In genomic region chr5:158881076-158881880, GRCh38 we compare ENCODE assay signal across 14 cellular contexts.
A peak's percentile ranks its signal among the peaks of the same experiment; 100 is the strongest.
DNase-seq lines count a peak whose midpoint lies in the region; ATAC-seq lines count a peak whose summit lies in the region.
"Had no signal": no experiment of that assay in that cellular context is flagged by ENCODE, and none has a peak within 500 bp of the region (broad histone marks: within the 10 kb centered on the region; RNA-seq: fewer than 3 reads in every experiment).

No MANE protein-coding gene starts in this region.

- ATAC-seq in activated naive CD8-positive, alpha-beta T cell treated with anti-CD3 and anti-CD28 coated beads, Interleukin-2, amount 50 U/mL, for 24 hours, result peak; percentile 46
- ATAC-seq in HG03354 (IDR thresholded peaks at IDR 0.05; ENCODE audit: poor library complexity, severe bottlenecking, unreplicated experiment), result no peak
- ATAC-seq: left ventricle myocardium superior had no signal

- no CpG with 5 or more reads among the region's 10 CpGs for WGBS in neuronal stem cell (ENCODE audit: extremely low coverage in 2 of 2, insufficient read length in 2 of 2, insufficient replicate concordance in 1 of 2), 2 donors

- no peak overlapping the region for H4K91ac ChIP-seq in neuronal stem cell (ENCODE audit: low read depth, low read length, poor library complexity)

- no peak overlapping the region for H3K23ac ChIP-seq in neuronal stem cell (ENCODE audit: low read depth, low read length, poor library complexity)

- H3K36me3 ChIP-seq in HUES48 (ENCODE audit: control insufficient read depth, insufficient read depth, low read length), result no peaks in the 10 kb centered on the region
- H3K36me3 ChIP-seq in neuronal stem cell (replicated peaks in 1 of 2; ENCODE audit: control insufficient read depth in 2 of 2, insufficient read depth in 2 of 2, low read length in 2 of 2), result no peaks in the 10 kb centered on the region

- H3K4me3 ChIP-seq in HUES48 (ENCODE audit: low read depth, low read length), result no peak overlapping the region
- H3K4me3 ChIP-seq in neuronal stem cell (ENCODE audit: low read length in 2 of 2), result peak overlapping the region in 1 of 2 donors; percentile 6

- H3K4me1 ChIP-seq in HUES48 (ENCODE audit: control insufficient read depth, insufficient read depth, low read length) (peaks cover 27% of the 10 kb centered on the region), neuronal stem cell (ENCODE audit: control insufficient read depth in 2 of 2, insufficient read depth in 1 of 2, low read depth in 1 of 2, low read length in 2 of 2) (peaks cover 4 to 23% of the 10 kb centered on the region in 2 donors)

- H3K36me3 Mint-ChIP-seq in activated naive CD8-positive, alpha-beta T cell treated with anti-CD3 and anti-CD28 coated beads, Interleukin-2, amount 50 U/mL, for 24 hours (ENCODE audit: low read depth), result no peaks in the 10 kb centered on the region

- H3K9me3 ChIP-seq in HUES48 (ENCODE audit: control insufficient read depth, insufficient read depth, low read length) (no peaks in the 10 kb centered on the region), neuronal stem cell (replicated peaks in 1 of 2; ENCODE audit: control insufficient read depth in 2 of 2, insufficient read depth in 1 of 2, low read depth in 1 of 2, low read length in 2 of 2) (no peaks in the 10 kb centered on the region)

- peak overlapping the region; percentile 57 for H2AFZ ChIP-seq in neuronal stem cell (ENCODE audit: low read length)

- no peak overlapping the region for H3K4me2 ChIP-seq in neuronal stem cell (ENCODE audit: insufficient read depth, low read length, poor library complexity, severe bottlenecking)

- H3K18ac ChIP-seq in neuronal stem cell (ENCODE audit: low read length), result peak overlapping the region; percentile 9

- H3K27ac ChIP-seq in HUES48 (ENCODE audit: low read depth, low read length), result peak overlapping the region; percentile 5
- no peak overlapping the region for H3K27ac ChIP-seq in neuronal stem cell (replicated peaks; ENCODE audit: low read length)
- H3K27ac ChIP-seq: 22Rv1 had no signal

- H4K8ac ChIP-seq in neuronal stem cell (ENCODE audit: low read depth, low read length), result no peak overlapping the region

- H3K27me3 ChIP-seq in HUES48 (ENCODE audit: control insufficient read depth, insufficient read depth, low read length), result no peaks in the 10 kb centered on the region
- no peaks in the 10 kb centered on the region for H3K27me3 ChIP-seq in neuronal stem cell (ENCODE audit: control insufficient read depth in 3 of 3, insufficient read depth in 3 of 3, low read depth in 1 of 3, low read length in 3 of 3)

- H3K79me1 ChIP-seq in neuronal stem cell (ENCODE audit: low read depth, low read length), result no peaks in the 10 kb centered on the region

- no peak overlapping the region for H2BK5ac ChIP-seq in neuronal stem cell (ENCODE audit: low read length)

- H2BK15ac ChIP-seq in neuronal stem cell (ENCODE audit: low read length), result no peak overlapping the region

- H3K9me3 Mint-ChIP-seq in activated naive CD8-positive, alpha-beta T cell treated with anti-CD3 and anti-CD28 coated beads, Interleukin-2, amount 50 U/mL, for 24 hours, result no peaks in the 10 kb centered on the region
- H3K9me3 Mint-ChIP-seq: T-helper 2 cell treated with Interferon-gamma antibody and Interleukin-4, amounts not matched to agents 5 μg/mL and 100 μg/mL, for 36 hours had no signal

- no peak overlapping the region for H3K14ac ChIP-seq in neuronal stem cell (ENCODE audit: low read length)

- peaks cover 20% of the 10 kb centered on the region for H3K4me1 Mint-ChIP-seq in activated naive CD8-positive, alpha-beta T cell treated with anti-CD3 and anti-CD28 coated beads, Interleukin-2, amount 50 U/mL, for 24 hours

- DNase-seq in DMS 273 (lab: John Stamatoyannopoulos, UW; ENCODE audit: unreplicated experiment), result peak; percentile 74
- DNase-seq in DMS 273 treated with DMSO at 0.1 percent for 48 hours (lab: John Stamatoyannopoulos, UW), result no peak
- DNase-seq in activated naive CD8-positive, alpha-beta T cell treated with anti-CD3 and anti-CD28 coated beads, Interleukin-2, amount 50 U/mL, for 24 hours, result no peak
- DNase-seq in neuronal stem cell (ENCODE audit: low spot score), result no peak
- DNase-seq in LoVo (ENCODE audit: low spot score), result no peak
- no peak for DNase-seq in NCI-H1417 treated with DMSO at 0.1 percent for 48 hours (lab: John Stamatoyannopoulos, UW)
- DNase-seq: activated CD8-positive, alpha-beta memory T cell treated with anti-CD3 and anti-CD28 coated beads for 24 hours; DMS153; left ventricle myocardium superior; stimulated activated CD4-positive, alpha-beta T cell treated with anti-CD3 and anti-CD28 coated beads, Interleukin-2, amount 100 ng/mL, for 24 hours had no signal

- H2BK120ac ChIP-seq in neuronal stem cell (ENCODE audit: low read depth, low read length), result no peak overlapping the region

- H3K4me3 Mint-ChIP-seq in activated naive CD8-positive, alpha-beta T cell treated with anti-CD3 and anti-CD28 coated beads, Interleukin-2, amount 50 U/mL, for 24 hours, result no peak overlapping the region
- H3K4me3 Mint-ChIP-seq: T-helper 2 cell treated with Interferon-gamma antibody and Interleukin-4, amounts not matched to agents 5 μg/mL and 100 μg/mL, for 36 hours had no signal

- no peak overlapping the region for H2BK12ac ChIP-seq in neuronal stem cell (ENCODE audit: low read length)

- H3K27me3 Mint-ChIP-seq in activated naive CD8-positive, alpha-beta T cell treated with anti-CD3 and anti-CD28 coated beads, Interleukin-2, amount 50 U/mL, for 24 hours, result no peaks in the 10 kb centered on the region

- H3K27ac Mint-ChIP-seq in activated naive CD8-positive, alpha-beta T cell treated with anti-CD3 and anti-CD28 coated beads, Interleukin-2, amount 50 U/mL, for 24 hours, result peak overlapping the region; percentile 69
- H3K27ac Mint-ChIP-seq: T-helper 2 cell treated with Interferon-gamma antibody and Interleukin-4, amounts not matched to agents 5 μg/mL and 100 μg/mL, for 36 hours had no signal

- H2AK5ac ChIP-seq in neuronal stem cell (ENCODE audit: low read depth, low read length), result no peak overlapping the region

- no peak overlapping the region for H3K4ac ChIP-seq in neuronal stem cell (ENCODE audit: low read length)

- no peak overlapping the region for H3K9ac ChIP-seq in HUES48 (ENCODE audit: low read depth, low read length)
- H3K9ac ChIP-seq in neuronal stem cell (ENCODE audit: low read depth, low read length, poor library complexity), result no peak overlapping the region
